25 cellular contexts compared by ENCODE assay signal in genomic region chr10:55310143-55310542, GRCh38.
"Had no signal": no experiment of that assay in that cellular context is flagged by ENCODE, and none has a peak within 500 bp of the region (broad histone marks: within the 10 kb centered on the region; RNA-seq: fewer than 3 reads in every experiment).

No MANE protein-coding gene starts in this region.

- H3K4me1 ChIP-seq: esophagus squamous epithelium, gastrocnemius medialis, heart right ventricle, left lung, lower lobe of right lung had no signal

- H3K9me3 ChIP-seq: esophagus squamous epithelium, gastrocnemius medialis, heart right ventricle, left lung, lower lobe of right lung, mucosa of descending colon had no signal

- H3K27ac ChIP-seq: coronary artery, dorsolateral prefrontal cortex, esophagus squamous epithelium, gastrocnemius medialis, heart right ventricle, left lung, lower lobe of right lung had no signal

- DNase-seq: dermis blood vessel endothelial cell; dorsolateral prefrontal cortex; effector CD4-positive, alpha-beta T cell; effector memory CD4-positive, alpha-beta T cell; esophagus squamous epithelium; foreskin fibroblast; foreskin melanocyte; gastrocnemius medialis; glutamatergic neuron; head of caudate nucleus; heart right ventricle; hippocampal formation; left cardiac atrium; left lung; left ventricle myocardium superior; lower lobe of right lung; mesenchymal stem cell; mucosa of descending colon; naive B cell had no signal

- ATAC-seq: esophagus mucosa, gastrocnemius medialis, heart right ventricle, left cardiac atrium, left lung, left ventricle myocardium superior, lower lobe of right lung, mucosa of descending colon had no signal

- H3K27me3 ChIP-seq: esophagus squamous epithelium, gastrocnemius medialis, heart right ventricle, left lung had no signal

- FAIRE-seq: colon, endothelial cell of umbilical vein, islet of Langerhans, keratinocyte had no signal

- H3K4me3 ChIP-seq: coronary artery, dorsolateral prefrontal cortex, esophagus squamous epithelium, gastrocnemius medialis, heart right ventricle, left lung, lower lobe of right lung, mucosa of descending colon had no signal

- H3K36me3 ChIP-seq: esophagus squamous epithelium, gastrocnemius medialis, heart right ventricle, left lung, lower lobe of right lung had no signal
